ENCODE assay signal across 16 cellular contexts in genomic region chr2:15359716-15360531, GRCh38.
DNase-seq lines count a peak whose midpoint lies in the region; ATAC-seq and TF ChIP-seq lines count a peak whose summit lies in the region.
"Had no signal": no experiment of that assay in that cellular context is flagged by ENCODE, and none has a peak within 500 bp of the region (broad histone marks: within the 10 kb centered on the region; RNA-seq: fewer than 3 reads in every experiment).

No MANE protein-coding gene starts in this region.

- H3K27me3 ChIP-seq in breast epithelium = no peaks in the 10 kb centered on the region

- DNase-seq in MCF 10A (ENCODE audit: unreplicated experiment) (peak; percentile 63), breast epithelium (ENCODE audit: low spot score in 2 of 2) (no peak), amniotic stem cell (lab: John Stamatoyannopoulos, UW) (peak; percentile 42), glomerular endothelial cell (ENCODE audit: extremely low read depth, low read depth, low spot score) (peak; percentile 75), stromal cell of bone marrow (ENCODE audit: low read depth) (peak; percentile 68), DMS79 (lab: John Stamatoyannopoulos, UW) (no peak), KBM-7 (no peak)
- DNase-seq: activated CD4-positive, alpha-beta T cell treated with anti-CD3 and anti-CD28 coated beads, Interleukin-2, amount 50 U/mL, for 48 hours; activated naive CD4-positive, alpha-beta T cell treated with anti-CD3 and anti-CD28 coated beads for 36 hours; effector memory CD4-positive, alpha-beta T cell; GF-D8; NCI-H526 treated with DMSO at 0.1 percent for 48 hours; stimulated activated naive B cell treated with anti-CD40 and anti-IgM and Interleukin-4, amounts not matched to agents 10 μg/mL and 1 μg/mL and 100 μg/mL, for 72 hours had no signal

- H3K27ac ChIP-seq in breast epithelium = no peak overlapping the region

- no peaks in the 10 kb centered on the region for H3K4me1 ChIP-seq in breast epithelium

- H3K4me3 ChIP-seq in breast epithelium = no peak overlapping the region
- H3K4me3 ChIP-seq: GM23338 had no signal

- peaks cover 10% of the 10 kb centered on the region for H3K36me3 Mint-ChIP-seq in MCF 10A (ENCODE audit: insufficient read depth, unreplicated experiment)

- H3K4me1 Mint-ChIP-seq in MCF 10A (ENCODE audit: insufficient read depth, unreplicated experiment) = peaks cover 14% of the 10 kb centered on the region

- no peaks in the 10 kb centered on the region for H3K9me3 Mint-ChIP-seq in MCF 10A (ENCODE audit: unreplicated experiment)
- H3K9me3 Mint-ChIP-seq: activated naive CD4-positive, alpha-beta T cell treated with anti-CD3 and anti-CD28 coated beads for 36 hours; GM23338; natural killer cell treated with Interleukin-12 subunit alpha and Interleukin-12 subunit beta and Interleukin-15 and Interleukin-18, amount 100 ng/mL, for 72 hours; stimulated activated naive B cell treated with anti-CD40 and anti-IgM and Interleukin-4, amounts not matched to agents 10 μg/mL and 1 μg/mL and 100 μg/mL, for 72 hours had no signal

- TSS peak; percentile 24 for BruUV-seq in MCF 10A (replicated peaks; lab: Mats Ljungman, UMichigan)

- no peak overlapping the region for H3K4me3 Mint-ChIP-seq in MCF 10A (ENCODE audit: unreplicated experiment)
- H3K4me3 Mint-ChIP-seq: activated naive CD4-positive, alpha-beta T cell treated with anti-CD3 and anti-CD28 coated beads for 36 hours; GM23338; natural killer cell treated with Interleukin-12 subunit alpha and Interleukin-12 subunit beta and Interleukin-15 and Interleukin-18, amount 100 ng/mL, for 72 hours; stimulated activated naive B cell treated with anti-CD40 and anti-IgM and Interleukin-4, amounts not matched to agents 10 μg/mL and 1 μg/mL and 100 μg/mL, for 72 hours had no signal

- POLR2A ChIA-PET in MCF 10A (lab: Yijun Ruan, JAX) = no interaction called here

- no peaks in the 10 kb centered on the region for H3K27me3 Mint-ChIP-seq in MCF 10A (ENCODE audit: insufficient read depth, unreplicated experiment)
- H3K27me3 Mint-ChIP-seq: natural killer cell treated with Interleukin-12 subunit alpha and Interleukin-12 subunit beta and Interleukin-15 and Interleukin-18, amount 100 ng/mL, for 72 hours; stimulated activated naive B cell treated with anti-CD40 and anti-IgM and Interleukin-4, amounts not matched to agents 10 μg/mL and 1 μg/mL and 100 μg/mL, for 72 hours had no signal

- CTCF ChIA-PET in MCF 10A (lab: Yijun Ruan, JAX) = interaction anchor here (1.0 kb wide), 1 partner anchor 217 kb away, joined by 4 read pairs; no protein-coding TSS in a partner anchor

- peaks cover 2% of the 10 kb centered on the region for H3K36me3 ChIP-seq in breast epithelium

- peak overlapping the region; percentile 42 for H3K27ac Mint-ChIP-seq in MCF 10A (ENCODE audit: low read depth, unreplicated experiment)
- H3K27ac Mint-ChIP-seq: activated naive CD4-positive, alpha-beta T cell treated with anti-CD3 and anti-CD28 coated beads for 36 hours; natural killer cell treated with Interleukin-12 subunit alpha and Interleukin-12 subunit beta and Interleukin-15 and Interleukin-18, amount 100 ng/mL, for 72 hours; stimulated activated naive B cell treated with anti-CD40 and anti-IgM and Interleukin-4, amounts not matched to agents 10 μg/mL and 1 μg/mL and 100 μg/mL, for 72 hours had no signal

- no peak for TF ChIP-seq POLR2A in breast epithelium (IDR thresholded peaks at IDR 0.05)

- in situ Hi-C loops in KBM-7 (cut with MboI; ENCODE audit: low pct_unique_long_range_greater_than_20kb, low sequenced_read_pairs) = no loop called here

- intact Hi-C loops in MCF 10A (cut with micrococcal nuclease) (no loop called here), breast epithelium (cut with DNase I; ENCODE audit: low total_unique reads) (no loop called here)

- H3K9me3 ChIP-seq in breast epithelium = no peaks in the 10 kb centered on the region

- ATAC-seq in GM19455 (IDR thresholded peaks at IDR 0.05; ENCODE audit: unreplicated experiment) = no peak
- ATAC-seq: GM23338; natural killer cell treated with Interleukin-12 subunit alpha and Interleukin-12 subunit beta and Interleukin-15 and Interleukin-18, amount 100 ng/mL, for 72 hours; stimulated activated naive B cell treated with anti-CD40 and anti-IgM and Interleukin-4, amounts not matched to agents 10 μg/mL and 1 μg/mL and 100 μg/mL, for 72 hours had no signal

- TF ChIP-seq CTCF in MCF 10A (IDR thresholded peaks at IDR 0.05; ENCODE audit: unreplicated experiment) = no peak
- TF ChIP-seq CTCF in breast epithelium (IDR thresholded peaks at IDR 0.05) = no peak

Comparison
In these comparisons a context has a peak if more than half of its experiments do, and no peak if none do; other contexts are left out.
1. DNase-seq: peak in MCF 10A (single experiment), amniotic stem cell (single experiment), glomerular endothelial cell (single experiment) and stromal cell of bone marrow (single experiment); none in breast epithelium (0 of 2), DMS79 (single experiment) and KBM-7 (single experiment).